Comparison of ENCODE assay signal across 1 cellular context in genomic region chr2:74488643-74489481, GRCh38.
A peak's percentile ranks its signal among the peaks of the same experiment; 100 is the strongest.
TF ChIP-seq lines count a peak whose summit lies in the region.

No MANE protein-coding gene starts in this region.

TF ChIP-seq in HepG2, 621 proteins besides CTCF, POLR2A, EP300 and RAD21 (continued from another document and continues in another):
- TF ChIP-seq, protein P1, sequence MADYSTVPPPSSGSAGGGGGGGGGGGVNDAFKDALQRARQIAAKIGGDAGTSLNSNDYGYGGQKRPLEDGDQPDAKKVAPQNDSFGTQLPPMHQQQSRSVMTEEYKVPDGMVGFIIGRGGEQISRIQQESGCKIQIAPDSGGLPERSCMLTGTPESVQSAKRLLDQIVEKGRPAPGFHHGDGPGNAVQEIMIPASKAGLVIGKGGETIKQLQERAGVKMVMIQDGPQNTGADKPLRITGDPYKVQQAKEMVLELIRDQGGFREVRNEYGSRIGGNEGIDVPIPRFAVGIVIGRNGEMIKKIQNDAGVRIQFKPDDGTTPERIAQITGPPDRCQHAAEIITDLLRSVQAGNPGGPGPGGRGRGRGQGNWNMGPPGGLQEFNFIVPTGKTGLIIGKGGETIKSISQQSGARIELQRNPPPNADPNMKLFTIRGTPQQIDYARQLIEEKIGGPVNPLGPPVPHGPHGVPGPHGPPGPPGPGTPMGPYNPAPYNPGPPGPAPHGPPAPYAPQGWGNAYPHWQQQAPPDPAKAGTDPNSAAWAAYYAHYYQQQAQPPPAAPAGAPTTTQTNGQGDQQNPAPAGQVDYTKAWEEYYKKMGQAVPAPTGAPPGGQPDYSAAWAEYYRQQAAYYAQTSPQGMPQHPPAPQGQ (CRISPR knock-in tag; IDR thresholded peaks at IDR 0.05; ENCODE audit: borderline replicate concordance), result peak; percentile 79; the same call in 1 of the 2 replicates
- TF ChIP-seq FOXJ3 (CRISPR knock-in tag; IDR thresholded peaks at IDR 0.05; ENCODE audit: borderline replicate concordance) (peak; percentile 54; the same call in 1 of the 2 replicates), RNF219 (CRISPR knock-in tag; IDR thresholded peaks at IDR 0.05) (no peak), ZMYM4 (CRISPR knock-in tag; IDR thresholded peaks at IDR 0.05) (peak; percentile 66), GLI4 (CRISPR knock-in tag; IDR thresholded peaks at IDR 0.05; ENCODE audit: borderline replicate concordance) (0 out of 2 replicates have a peak, but pooled peaks have one; percentile 51), SAP130 (CRISPR knock-in tag; IDR thresholded peaks at IDR 0.05; ENCODE audit: low read depth) (peak; percentile 62), NR2F2 (IDR thresholded peaks at IDR 0.05; ENCODE audit: borderline replicate concordance, low read depth) (peak; percentile 91), ZFY (CRISPR knock-in tag; IDR thresholded peaks at IDR 0.05) (0 out of 2 replicates have a peak, but pooled peaks have one; percentile 5), ZNF44 (CRISPR knock-in tag; IDR thresholded peaks at IDR 0.05) (peak; percentile 69; the same call in 1 of the 2 replicates), HOXA9 (CRISPR knock-in tag; IDR thresholded peaks at IDR 0.05; ENCODE audit: borderline replicate concordance) (peak; percentile 73), ARNTL (CRISPR knock-in tag; IDR thresholded peaks at IDR 0.05) (peak; percentile 78), SAFB2 (CRISPR knock-in tag; IDR thresholded peaks at IDR 0.05; ENCODE audit: borderline replicate concordance, low read depth) (no peak), ZNF414 (CRISPR knock-in tag; IDR thresholded peaks at IDR 0.05) (0 out of 2 replicates have a peak, but pooled peaks have one; percentile 27), FOSL1 (CRISPR knock-in tag; IDR thresholded peaks at IDR 0.05; ENCODE audit: borderline replicate concordance) (no peak), TSC22D2 (CRISPR knock-in tag; IDR thresholded peaks at IDR 0.05; ENCODE audit: borderline replicate concordance) (no peak), ZNF574 (CRISPR knock-in tag; IDR thresholded peaks at IDR 0.05) (0 out of 2 replicates have a peak, but pooled peaks have one; percentile 36), ZBTB42 (CRISPR knock-in tag; IDR thresholded peaks at IDR 0.05) (no peak), ATF1 (CRISPR knock-in tag; IDR thresholded peaks at IDR 0.05) (peak; percentile 77), NFKBIZ (CRISPR knock-in tag; IDR thresholded peaks at IDR 0.05) (peak; percentile 44; the same call in 1 of the 2 replicates), ZNF782 (CRISPR knock-in tag; IDR thresholded peaks at IDR 0.05; ENCODE audit: borderline replicate concordance) (peak; percentile 60; the same call in 1 of the 2 replicates), MYNN (CRISPR knock-in tag; IDR thresholded peaks at IDR 0.05; ENCODE audit: low read depth) (0 out of 2 replicates have a peak, but pooled peaks have one; percentile 14), HOXA3 (CRISPR knock-in tag; IDR thresholded peaks at IDR 0.05) (peak; percentile 69), FOXA1 (IDR thresholded peaks at IDR 0.05) (no peak), FOXA1 (CRISPR knock-in tag; IDR thresholded peaks at IDR 0.05) (peak; percentile 42; the same call in 1 of the 2 replicates), GZF1 (CRISPR knock-in tag; IDR thresholded peaks at IDR 0.05) (0 out of 2 replicates have a peak, but pooled peaks have one; percentile 20), ZBTB20 (CRISPR knock-in tag; IDR thresholded peaks at IDR 0.05; ENCODE audit: borderline replicate concordance, low read depth) (0 out of 2 replicates have a peak, but pooled peaks have one; percentile 27), IKZF4 (CRISPR knock-in tag; IDR thresholded peaks at IDR 0.05; ENCODE audit: borderline replicate concordance, low read depth, not compliant biosample characterization) (peak; percentile 74), FOXK2 (IDR thresholded peaks at IDR 0.05) (peak; percentile 51; the same call in 1 of the 2 replicates), ZNF747 (CRISPR knock-in tag; IDR thresholded peaks at IDR 0.05; ENCODE audit: borderline replicate concordance) (peak; percentile 56; the same call in 1 of the 2 replicates), ZNF30 (CRISPR knock-in tag; IDR thresholded peaks at IDR 0.05) (no peak), HOXA7 (CRISPR knock-in tag; IDR thresholded peaks at IDR 0.05) (peak; percentile 93; the same call in 1 of the 2 replicates), ZNF781 (CRISPR knock-in tag; IDR thresholded peaks at IDR 0.05; ENCODE audit: borderline replicate concordance, not compliant biosample characterization) (peak; percentile 42), MIER2 (CRISPR knock-in tag; IDR thresholded peaks at IDR 0.05) (peak; percentile 75; the same call in 1 of the 2 replicates), KLF16 (CRISPR knock-in tag; IDR thresholded peaks at IDR 0.05) (peak in 1 of 2 experiments; percentile 70; a peak in 1 of 4 replicates), ZNF431 (CRISPR knock-in tag; IDR thresholded peaks at IDR 0.05; ENCODE audit: borderline replicate concordance, low read depth) (no peak; the same call in 1 of the 2 replicates), SNAPC5 (CRISPR knock-in tag; IDR thresholded peaks at IDR 0.05; ENCODE audit: borderline replicate concordance) (no peak)
- TF ChIP-seq, protein P2, sequence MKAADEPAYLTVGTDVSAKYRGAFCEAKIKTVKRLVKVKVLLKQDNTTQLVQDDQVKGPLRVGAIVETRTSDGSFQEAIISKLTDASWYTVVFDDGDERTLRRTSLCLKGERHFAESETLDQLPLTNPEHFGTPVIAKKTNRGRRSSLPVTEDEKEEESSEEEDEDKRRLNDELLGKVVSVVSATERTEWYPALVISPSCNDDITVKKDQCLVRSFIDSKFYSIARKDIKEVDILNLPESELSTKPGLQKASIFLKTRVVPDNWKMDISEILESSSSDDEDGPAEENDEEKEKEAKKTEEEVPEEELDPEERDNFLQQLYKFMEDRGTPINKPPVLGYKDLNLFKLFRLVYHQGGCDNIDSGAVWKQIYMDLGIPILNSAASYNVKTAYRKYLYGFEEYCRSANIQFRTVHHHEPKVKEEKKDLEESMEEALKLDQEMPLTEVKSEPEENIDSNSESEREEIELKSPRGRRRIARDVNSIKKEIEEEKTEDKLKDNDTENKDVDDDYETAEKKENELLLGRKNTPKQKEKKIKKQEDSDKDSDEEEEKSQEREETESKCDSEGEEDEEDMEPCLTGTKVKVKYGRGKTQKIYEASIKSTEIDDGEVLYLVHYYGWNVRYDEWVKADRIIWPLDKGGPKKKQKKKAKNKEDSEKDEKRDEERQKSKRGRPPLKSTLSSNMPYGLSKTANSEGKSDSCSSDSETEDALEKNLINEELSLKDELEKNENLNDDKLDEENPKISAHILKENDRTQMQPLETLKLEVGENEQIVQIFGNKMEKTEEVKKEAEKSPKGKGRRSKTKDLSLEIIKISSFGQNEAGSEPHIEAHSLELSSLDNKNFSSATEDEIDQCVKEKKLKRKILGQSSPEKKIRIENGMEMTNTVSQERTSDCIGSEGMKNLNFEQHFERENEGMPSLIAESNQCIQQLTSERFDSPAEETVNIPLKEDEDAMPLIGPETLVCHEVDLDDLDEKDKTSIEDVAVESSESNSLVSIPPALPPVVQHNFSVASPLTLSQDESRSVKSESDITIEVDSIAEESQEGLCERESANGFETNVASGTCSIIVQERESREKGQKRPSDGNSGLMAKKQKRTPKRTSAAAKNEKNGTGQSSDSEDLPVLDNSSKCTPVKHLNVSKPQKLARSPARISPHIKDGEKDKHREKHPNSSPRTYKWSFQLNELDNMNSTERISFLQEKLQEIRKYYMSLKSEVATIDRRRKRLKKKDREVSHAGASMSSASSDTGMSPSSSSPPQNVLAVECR (CRISPR knock-in tag; IDR thresholded peaks at IDR 0.05; ENCODE audit: borderline replicate concordance), result peak; percentile 45; the same call in 1 of the 2 replicates
- TF ChIP-seq, protein P3, sequence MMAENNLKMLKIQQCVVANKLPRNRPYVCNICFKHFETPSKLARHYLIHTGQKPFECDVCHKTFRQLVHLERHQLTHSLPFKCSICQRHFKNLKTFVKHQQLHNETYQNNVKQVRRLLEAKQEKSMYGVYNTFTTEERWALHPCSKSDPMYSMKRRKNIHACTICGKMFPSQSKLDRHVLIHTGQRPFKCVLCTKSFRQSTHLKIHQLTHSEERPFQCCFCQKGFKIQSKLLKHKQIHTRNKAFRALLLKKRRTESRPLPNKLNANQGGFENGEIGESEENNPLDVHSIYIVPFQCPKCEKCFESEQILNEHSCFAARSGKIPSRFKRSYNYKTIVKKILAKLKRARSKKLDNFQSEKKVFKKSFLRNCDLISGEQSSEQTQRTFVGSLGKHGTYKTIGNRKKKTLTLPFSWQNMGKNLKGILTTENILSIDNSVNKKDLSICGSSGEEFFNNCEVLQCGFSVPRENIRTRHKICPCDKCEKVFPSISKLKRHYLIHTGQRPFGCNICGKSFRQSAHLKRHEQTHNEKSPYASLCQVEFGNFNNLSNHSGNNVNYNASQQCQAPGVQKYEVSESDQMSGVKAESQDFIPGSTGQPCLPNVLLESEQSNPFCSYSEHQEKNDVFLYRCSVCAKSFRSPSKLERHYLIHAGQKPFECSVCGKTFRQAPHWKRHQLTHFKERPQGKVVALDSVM (CRISPR knock-in tag; IDR thresholded peaks at IDR 0.05), result peak; percentile 88; the same call in 1 of the 2 replicates
- TF ChIP-seq, protein P4, sequence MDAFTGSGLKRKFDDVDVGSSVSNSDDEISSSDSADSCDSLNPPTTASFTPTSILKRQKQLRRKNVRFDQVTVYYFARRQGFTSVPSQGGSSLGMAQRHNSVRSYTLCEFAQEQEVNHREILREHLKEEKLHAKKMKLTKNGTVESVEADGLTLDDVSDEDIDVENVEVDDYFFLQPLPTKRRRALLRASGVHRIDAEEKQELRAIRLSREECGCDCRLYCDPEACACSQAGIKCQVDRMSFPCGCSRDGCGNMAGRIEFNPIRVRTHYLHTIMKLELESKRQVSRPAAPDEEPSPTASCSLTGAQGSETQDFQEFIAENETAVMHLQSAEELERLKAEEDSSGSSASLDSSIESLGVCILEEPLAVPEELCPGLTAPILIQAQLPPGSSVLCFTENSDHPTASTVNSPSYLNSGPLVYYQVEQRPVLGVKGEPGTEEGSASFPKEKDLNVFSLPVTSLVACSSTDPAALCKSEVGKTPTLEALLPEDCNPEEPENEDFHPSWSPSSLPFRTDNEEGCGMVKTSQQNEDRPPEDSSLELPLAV (CRISPR knock-in tag; conservative IDR thresholded peaks at IDR 0.05; ENCODE audit: low read depth), result peak; percentile 65; the same call in 1 of the 2 replicates
- TF ChIP-seq, protein P5, sequence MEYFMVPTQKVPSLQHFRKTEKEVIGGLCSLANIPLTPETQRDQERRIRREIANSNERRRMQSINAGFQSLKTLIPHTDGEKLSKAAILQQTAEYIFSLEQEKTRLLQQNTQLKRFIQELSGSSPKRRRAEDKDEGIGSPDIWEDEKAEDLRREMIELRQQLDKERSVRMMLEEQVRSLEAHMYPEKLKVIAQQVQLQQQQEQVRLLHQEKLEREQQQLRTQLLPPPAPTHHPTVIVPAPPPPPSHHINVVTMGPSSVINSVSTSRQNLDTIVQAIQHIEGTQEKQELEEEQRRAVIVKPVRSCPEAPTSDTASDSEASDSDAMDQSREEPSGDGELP (IDR thresholded peaks at IDR 0.05; ENCODE audit: borderline replicate concordance, low read depth), result no peak; the same call in 1 of the 2 replicates
- TF ChIP-seq, protein P6, sequence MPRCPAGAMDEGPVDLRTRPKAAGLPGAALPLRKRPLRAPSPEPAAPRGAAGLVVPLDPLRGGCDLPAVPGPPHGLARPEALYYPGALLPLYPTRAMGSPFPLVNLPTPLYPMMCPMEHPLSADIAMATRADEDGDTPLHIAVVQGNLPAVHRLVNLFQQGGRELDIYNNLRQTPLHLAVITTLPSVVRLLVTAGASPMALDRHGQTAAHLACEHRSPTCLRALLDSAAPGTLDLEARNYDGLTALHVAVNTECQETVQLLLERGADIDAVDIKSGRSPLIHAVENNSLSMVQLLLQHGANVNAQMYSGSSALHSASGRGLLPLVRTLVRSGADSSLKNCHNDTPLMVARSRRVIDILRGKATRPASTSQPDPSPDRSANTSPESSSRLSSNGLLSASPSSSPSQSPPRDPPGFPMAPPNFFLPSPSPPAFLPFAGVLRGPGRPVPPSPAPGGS (CRISPR knock-in tag; IDR thresholded peaks at IDR 0.05), result no peak; the same call in 1 of the 2 replicates
